Comparison of ENCODE assay signal across 8 cellular contexts in the genomic region with DNA sequence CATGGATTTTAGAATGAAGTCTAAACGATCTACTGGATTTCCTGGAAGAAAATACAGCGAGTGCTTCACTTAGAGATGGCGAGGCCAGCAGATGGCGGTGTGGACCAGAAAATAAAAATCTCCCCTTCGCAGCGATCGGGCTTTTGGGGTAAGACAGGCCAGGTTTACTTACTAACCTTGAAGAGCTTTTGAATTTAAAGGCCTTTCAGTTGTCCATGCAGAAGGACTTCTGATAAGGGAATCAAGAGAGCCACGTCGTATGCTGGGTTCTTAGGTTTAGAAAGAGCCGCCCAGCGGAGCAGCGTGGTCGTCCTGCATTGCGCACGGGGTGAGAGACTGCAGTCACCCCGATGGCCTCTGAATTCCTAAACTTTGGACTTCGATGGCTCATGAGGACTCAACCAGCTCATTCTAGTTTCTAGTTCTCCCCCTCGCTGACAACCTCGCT.
A peak's percentile ranks its signal among the peaks of the same experiment; 100 is the strongest.
DNase-seq lines count a peak whose midpoint lies in the region; ATAC-seq, FAIRE-seq and TF ChIP-seq lines count a peak whose summit lies in the region.

No MANE protein-coding gene starts in this region.

- H3K4me1 ChIP-seq in CD4-positive, CD25-positive, alpha-beta regulatory T cell (ENCODE audit: control insufficient read depth, insufficient read depth, low read length, poor library complexity, severe bottlenecking), result no peaks in the 10 kb centered on the region
- H3K4me1 ChIP-seq in gastroesophageal sphincter, result peaks cover 0 to 7% (median 0%) of the 10 kb centered on the region in 3 donors
- H3K4me1 ChIP-seq in pancreas, result no peaks in the 10 kb centered on the region

- H3K36me3 Mint-ChIP-seq in CD4-positive, CD25-positive, alpha-beta regulatory T cell, result no peaks in the 10 kb centered on the region
- H3K36me3 Mint-ChIP-seq in activated T-cell treated with anti-CD3 and anti-CD28 coated beads, Interleukin-2, amount 50 U/mL, for 24 hours (ENCODE audit: low read depth), result no peaks in the 10 kb centered on the region

- no peaks in the 10 kb centered on the region for H3K27me3 ChIP-seq in CD4-positive, CD25-positive, alpha-beta regulatory T cell (ENCODE audit: control insufficient read depth, insufficient read depth, low read length)
- H3K27me3 ChIP-seq in gastroesophageal sphincter (peaks cover 56% of the 10 kb centered on the region), pancreas (peaks cover 0 to 6% (median 2%) of the 10 kb centered on the region in 4 donors)

- no peak overlapping the region for H3K4me3 ChIP-seq in CD4-positive, CD25-positive, alpha-beta regulatory T cell (ENCODE audit: low read depth, low read length)
- H3K4me3 ChIP-seq in gastroesophageal sphincter (peak overlapping the region in 1 of 2 donors; percentile 19), pancreas (no peak overlapping the region)

- no peak for TF ChIP-seq EP300 in gastroesophageal sphincter (IDR thresholded peaks at IDR 0.05)

- peak; percentile 5 for FAIRE-seq in pancreas (lab: Jason Lieb, UNC)

- TF ChIP-seq CTCF in gastroesophageal sphincter (IDR thresholded peaks at IDR 0.05) (peak in 3 of 4 experiments; percentile 41 to 66 (median 45)), pancreas (IDR thresholded peaks at IDR 0.05) (peak in 3 of 4 donors; percentile 36 to 53 (median 46))

- WGBS in gastroesophageal sphincter (ENCODE audit: low coverage in 1 of 2), 2 donors, result 0 to 19% methylated on average over 3 to 19 of the region's 19 CpGs
- WGBS in pancreas, 2 donors, result 25 to 28% methylated on average over 19 of the region's 19 CpGs

- H3K4me1 Mint-ChIP-seq in CD4-positive, CD25-positive, alpha-beta regulatory T cell, result peaks cover 0 to 4% (median 2%) of the 10 kb centered on the region in 4 donors
- H3K4me1 Mint-ChIP-seq in activated T-cell treated with anti-CD3 and anti-CD28 coated beads, Interleukin-2, amount 50 U/mL, for 24 hours (ENCODE audit: low read depth), result peaks cover 3% of the 10 kb centered on the region

- no peaks in the 10 kb centered on the region for H3K36me3 ChIP-seq in CD4-positive, CD25-positive, alpha-beta regulatory T cell (ENCODE audit: control insufficient read depth, insufficient read depth, low read length)
- H3K36me3 ChIP-seq in gastroesophageal sphincter (no peaks in the 10 kb centered on the region), pancreas (no peaks in the 10 kb centered on the region)

- peak overlapping the region in 1 of 3 donors; percentile 79 for H3K27ac Mint-ChIP-seq in CD4-positive, CD25-positive, alpha-beta regulatory T cell
- H3K27ac Mint-ChIP-seq in activated T-cell treated with anti-CD3 and anti-CD28 coated beads, Interleukin-2, amount 50 U/mL, for 24 hours, result no peak overlapping the region

- peaks cover 0 to 1% (median 0%) of the 10 kb centered on the region in 7 donors for H3K9me3 Mint-ChIP-seq in CD4-positive, CD25-positive, alpha-beta regulatory T cell
- H3K9me3 Mint-ChIP-seq in activated T-cell treated with anti-CD3 and anti-CD28 coated beads, Interleukin-2, amount 50 U/mL, for 24 hours, result no peaks in the 10 kb centered on the region

- no peaks in the 10 kb centered on the region for H3K9me3 ChIP-seq in CD4-positive, CD25-positive, alpha-beta regulatory T cell (ENCODE audit: control insufficient read depth in 2 of 2, low read length in 2 of 2)
- H3K9me3 ChIP-seq in gastroesophageal sphincter (no peaks in the 10 kb centered on the region), pancreas (no peaks in the 10 kb centered on the region)

- H3K4me3 Mint-ChIP-seq in CD4-positive, CD25-positive, alpha-beta regulatory T cell, result no peak overlapping the region
- H3K4me3 Mint-ChIP-seq in activated T-cell treated with anti-CD3 and anti-CD28 coated beads, Interleukin-2, amount 50 U/mL, for 24 hours, result no peak overlapping the region

- no peak overlapping the region for H3K27ac ChIP-seq in CD4-positive, CD25-positive, alpha-beta regulatory T cell (ENCODE audit: insufficient read depth, low read length, poor library complexity, severe bottlenecking)
- H3K27ac ChIP-seq in gastroesophageal sphincter (no peak overlapping the region), pancreas (no peak overlapping the region)

- intact Hi-C loops in pancreas (cut with DNase I), result no loop called here

- no peak for ATAC-seq in CD4-positive, CD25-positive, alpha-beta regulatory T cell (ENCODE audit: low read depth in 2 of 2)
- ATAC-seq in gastroesophageal sphincter (no peak), pancreas (peak in 3 of 4 donors; percentile 82 to 87 (median 85)), GM21447 (IDR thresholded peaks at IDR 0.05; ENCODE audit: unreplicated experiment) (no peak), GM19324 (IDR thresholded peaks at IDR 0.05; ENCODE audit: low FRiP score, unreplicated experiment) (no peak)

- TF ChIP-seq POLR2A in gastroesophageal sphincter (IDR thresholded peaks at IDR 0.05), result no peak

- peaks cover 6% of the 10 kb centered on the region for H3K27me3 Mint-ChIP-seq in CD4-positive, CD25-positive, alpha-beta regulatory T cell
- H3K27me3 Mint-ChIP-seq in activated T-cell treated with anti-CD3 and anti-CD28 coated beads, Interleukin-2, amount 50 U/mL, for 24 hours, result peaks cover 31% of the 10 kb centered on the region

- DNase-seq in CD4-positive, CD25-positive, alpha-beta regulatory T cell, result peak in 2 of 3 donors; percentile 5 to 41
- peak; percentile 66 for DNase-seq in HT-29 (ENCODE audit: low spot score)
- DNase-seq in NCI-H748 treated with DMSO at 0.1 percent for 48 hours (lab: John Stamatoyannopoulos, UW), result peak; percentile 94
- peak; percentile 43 for DNase-seq in activated T-cell treated with anti-CD3 and anti-CD28 coated beads, Interleukin-2, amount 50 U/mL, for 24 hours
- peak in 5 of 6 donors; percentile 13 to 69 (median 38) for DNase-seq in pancreas

Comparison
In these comparisons a context has a peak if more than half of its experiments do, and no peak if none do; other contexts are left out.
1. ATAC-seq: peak in pancreas (3 of 4); none in CD4-positive, CD25-positive, alpha-beta regulatory T cell (0 of 2), gastroesophageal sphincter (single experiment), GM21447 (single experiment) and GM19324 (single experiment).
2. DNase-seq: peak in every context shown above with its lines; median percentile 94 in NCI-H748 treated with DMSO at 0.1 percent for 48 hours; 66 in HT-29; 43 in activated T-cell treated with anti-CD3 and anti-CD28 coated beads, Interleukin-2, amount 50 U/mL, for 24 hours; 38 in pancreas; 23 in CD4-positive, CD25-positive, alpha-beta regulatory T cell.